Comparison of ENCODE assay signal across 30 cellular contexts in the genomic region with DNA sequence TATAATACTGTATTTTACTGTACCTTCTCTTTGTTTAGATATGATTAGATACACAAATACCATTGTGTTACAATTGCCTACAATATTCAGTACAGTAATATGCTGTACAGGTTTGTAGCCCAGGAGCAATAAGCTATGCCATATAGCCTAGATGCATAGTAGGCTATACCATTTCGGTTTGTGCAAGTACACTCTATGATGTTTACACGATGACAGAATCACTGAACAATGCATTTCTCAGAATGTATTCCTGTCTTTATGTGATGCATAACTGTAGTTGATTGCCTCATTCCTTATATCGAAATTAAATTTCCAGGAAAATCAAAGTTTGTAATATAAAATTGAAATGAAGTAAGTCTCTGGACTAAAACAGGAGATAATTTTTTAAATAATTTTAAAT. TPM values are rescaled to one million over a fixed set of nuclear protein-coding genes. Genes with fewer than 3 reads are reported as not detected.
"Had no signal": no experiment of that assay in that cellular context is flagged by ENCODE, and none has a peak within 500 bp of the region (broad histone marks: within the 10 kb centered on the region; RNA-seq: fewer than 3 reads in every experiment).

No MANE protein-coding gene starts in this region.

- H3K27me3 ChIP-seq: esophagus muscularis mucosa, foreskin keratinocyte, gastroesophageal sphincter, heart left ventricle, hepatocyte, neutrophil, tibial nerve, upper lobe of left lung had no signal

- H3K9me3 ChIP-seq: esophagus muscularis mucosa, gastroesophageal sphincter, heart left ventricle, neutrophil, thoracic aorta, tibial nerve, upper lobe of left lung had no signal

- H3K27ac ChIP-seq: esophagus muscularis mucosa, foreskin keratinocyte, gastroesophageal sphincter, heart left ventricle, hepatocyte, neutrophil, parathyroid adenoma, thoracic aorta, tibial nerve, upper lobe of left lung had no signal

- H2AFZ ChIP-seq: hepatocyte, parathyroid adenoma had no signal

- H3K4me1 ChIP-seq: esophagus muscularis mucosa, foreskin keratinocyte, gastroesophageal sphincter, heart left ventricle, parathyroid adenoma, tibial nerve, upper lobe of left lung had no signal

- H3K79me2 ChIP-seq: hepatocyte, parathyroid adenoma had no signal

- H3K4me3 ChIP-seq: esophagus muscularis mucosa, gastroesophageal sphincter, heart left ventricle, hepatocyte, lung, smooth muscle cell, thoracic aorta, tibial nerve, upper lobe of left lung had no signal

- ATAC-seq: foreskin keratinocyte; gastroesophageal sphincter; heart left ventricle; left lobe of liver; natural killer cell; sciatic nerve; stimulated activated effector memory CD8-positive, alpha-beta T cell treated with anti-CD3 and anti-CD28 coated beads, Interleukin-12 subunit alpha, Interleukin-12 subunit beta, amount 100 ng/mL, for 72 hours had no signal

- H3K36me3 ChIP-seq: esophagus muscularis mucosa, gastroesophageal sphincter, heart left ventricle, neutrophil, thoracic aorta, tibial nerve, upper lobe of left lung had no signal

- H3K4me2 ChIP-seq: hepatocyte, smooth muscle cell had no signal

- DNase-seq: effector CD8-positive, alpha-beta T cell; endodermal cell; foreskin keratinocyte; heart left ventricle; kidney; natural killer cell; stimulated activated CD4-positive, alpha-beta T cell treated with anti-CD3 and anti-CD28 coated beads, Interleukin-12 subunit alpha, Interleukin-12 subunit beta, amount 100 ng/mL, for 4 hours; stimulated activated CD4-positive, alpha-beta T cell treated with anti-CD3 and anti-CD28 coated beads, Interleukin-1b, Interleukin-23, amount 100 ng/mL, for 48 hours; stimulated activated CD4-positive, alpha-beta T cell treated with anti-CD3 and anti-CD28 coated beads, Interleukin-4, amount 100 ng/mL, for 1 hour; stimulated activated naive CD4-positive, alpha-beta T cell treated with Interleukin-2 at 50 U/mL for 16 hours; substantia nigra; upper lobe of left lung had no signal

- H3K9ac ChIP-seq: parathyroid adenoma had no signal

RNA-seq across cellular contexts. Expression of a gene that starts 15.4 kb away (rescaled TPM):
- total RNA-seq: epithelial cell of proximal tubule, esophagus muscularis mucosa, fibroblast of lung, gastroesophageal sphincter, heart left ventricle, kidney, left lobe of liver, liver, mononuclear cell, natural killer cell, progenitor cell of endocrine pancreas, sciatic nerve, tibial nerve had no signal
- polyA plus RNA-seq: fibroblast of lung, foreskin keratinocyte, heart left ventricle, hepatocyte, liver, lung, neural cell, smooth muscle cell had no signal

RNA-seq across cellular contexts. Expression of a gene that starts 49.3 kb away (rescaled TPM):
- total RNA-seq: epithelial cell of proximal tubule, esophagus muscularis mucosa, gastroesophageal sphincter, heart left ventricle, hepatocyte, left lobe of liver, liver, mononuclear cell, natural killer cell, progenitor cell of endocrine pancreas, sciatic nerve, tibial nerve had no signal
- polyA plus RNA-seq: fibroblast of lung, foreskin keratinocyte, heart left ventricle, liver, lung, neural cell, smooth muscle cell had no signal
